Comparison of ENCODE assay signal across 25 cellular contexts in the genomic region with DNA sequence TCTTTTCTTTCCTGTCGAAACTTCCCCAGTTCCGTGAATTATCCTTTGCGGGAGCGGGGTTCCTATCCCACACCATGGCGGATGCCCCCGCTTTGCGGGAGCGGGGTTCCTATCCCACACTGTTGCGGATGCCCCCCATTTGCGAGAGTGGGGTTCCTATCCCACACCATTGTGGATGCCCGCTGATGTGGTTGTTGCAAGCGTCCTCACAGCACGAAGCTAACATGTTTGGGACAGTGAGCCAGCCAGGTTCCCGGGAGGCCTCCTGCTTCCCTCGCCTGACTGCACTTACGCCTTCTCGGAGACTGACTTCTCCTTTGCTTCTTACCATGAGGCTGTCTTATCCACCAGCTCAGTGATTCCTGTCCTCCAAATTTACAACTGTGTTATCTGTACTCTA.
"Had no signal": no experiment of that assay in that cellular context is flagged by ENCODE, and none has a peak within 500 bp of the region (broad histone marks: within the 10 kb centered on the region; RNA-seq: fewer than 3 reads in every experiment).

No MANE protein-coding gene starts in this region.

- H3K27ac ChIP-seq: cardiac muscle cell, Peyer's patch had no signal

- H3K4me3 Mint-ChIP-seq: activated CD4-positive, alpha-beta T cell treated with anti-CD3 and anti-CD28 coated beads, Interleukin-2, amount 10 ng/mL, durations not matched to agents 24 days and 14 days; activated CD8-positive, alpha-beta T cell treated with anti-CD3 and anti-CD28 coated beads, Interleukin-2, amount 10 ng/mL, durations not matched to agents 7 days and 5 days; activated naive CD4-positive, alpha-beta T cell treated with anti-CD3 and anti-CD28 coated beads, Interleukin-2, amount 50 U/mL, for 24 hours; activated naive CD8-positive, alpha-beta T cell treated with anti-CD3 and anti-CD28 coated beads, Interleukin-2, amount 10 ng/mL, durations not matched to agents 7 days and 5 days had no signal

- H3K27me3 Mint-ChIP-seq: activated CD4-positive, alpha-beta T cell treated with anti-CD3 and anti-CD28 coated beads, Interleukin-2, amount 10 ng/mL, durations not matched to agents 24 days and 14 days; activated naive CD4-positive, alpha-beta T cell treated with anti-CD3 and anti-CD28 coated beads, Interleukin-2, amount 50 U/mL, for 24 hours; activated naive CD8-positive, alpha-beta T cell treated with anti-CD3 and anti-CD28 coated beads, Interleukin-2, amount 10 ng/mL, durations not matched to agents 7 days and 5 days had no signal

- H3K9me3 ChIP-seq: ascending aorta, Peyer's patch had no signal

- H3K36me3 ChIP-seq: ascending aorta, cardiac muscle cell, Peyer's patch had no signal

- H3K9me3 Mint-ChIP-seq: activated CD4-positive, alpha-beta T cell treated with anti-CD3 and anti-CD28 coated beads, Interleukin-2, amount 10 ng/mL, durations not matched to agents 24 days and 14 days; activated naive CD4-positive, alpha-beta T cell treated with anti-CD3 and anti-CD28 coated beads, Interleukin-2, amount 50 U/mL, for 24 hours; activated naive CD8-positive, alpha-beta T cell treated with anti-CD3 and anti-CD28 coated beads, Interleukin-2, amount 10 ng/mL, durations not matched to agents 7 days and 5 days had no signal

- H3K4me1 Mint-ChIP-seq: activated naive CD4-positive, alpha-beta T cell treated with anti-CD3 and anti-CD28 coated beads, Interleukin-2, amount 50 U/mL, for 24 hours; activated naive CD8-positive, alpha-beta T cell treated with anti-CD3 and anti-CD28 coated beads, Interleukin-2, amount 10 ng/mL, durations not matched to agents 7 days and 5 days had no signal

- H3K27me3 ChIP-seq: ascending aorta, cardiac muscle cell, Peyer's patch had no signal

- H3K36me3 Mint-ChIP-seq: activated naive CD8-positive, alpha-beta T cell treated with anti-CD3 and anti-CD28 coated beads, Interleukin-2, amount 10 ng/mL, durations not matched to agents 7 days and 5 days had no signal

- H3K27ac Mint-ChIP-seq: activated CD4-positive, alpha-beta T cell treated with anti-CD3 and anti-CD28 coated beads, Interleukin-2, amount 10 ng/mL, durations not matched to agents 24 days and 14 days; activated CD8-positive, alpha-beta T cell treated with anti-CD3 and anti-CD28 coated beads, Interleukin-2, amount 10 ng/mL, durations not matched to agents 7 days and 5 days; activated naive CD4-positive, alpha-beta T cell treated with anti-CD3 and anti-CD28 coated beads, Interleukin-2, amount 50 U/mL, for 24 hours; activated naive CD8-positive, alpha-beta T cell treated with anti-CD3 and anti-CD28 coated beads, Interleukin-2, amount 10 ng/mL, durations not matched to agents 7 days and 5 days had no signal

- ATAC-seq: activated CD8-positive, alpha-beta T cell treated with anti-CD3 and anti-CD28 coated beads, Interleukin-2, amount 10 ng/mL, durations not matched to agents 7 days and 5 days had no signal

- H3K4me3 ChIP-seq: ascending aorta, cardiac muscle cell, Peyer's patch had no signal

- DNase-seq: activated CD4-positive, alpha-beta T cell treated with anti-CD3 and anti-CD28 coated beads, Interleukin-2, amount 10 ng/mL, durations not matched to agents 24 days and 14 days; activated CD4-positive, alpha-beta T cell treated with anti-CD3 and anti-CD28 coated beads, Interleukin-2, amount 50 U/mL, for 4 hours; activated CD8-positive, alpha-beta T cell treated with anti-CD3 and anti-CD28 coated beads, Interleukin-2, amount 10 ng/mL, durations not matched to agents 7 days and 5 days; activated effector memory CD4-positive, alpha-beta T cell treated with Interleukin-2 at 50 U/mL for 16 hours; activated naive CD8-positive, alpha-beta T cell treated with anti-CD3 and anti-CD28 coated beads, Interleukin-2, amount 10 ng/mL, durations not matched to agents 7 days and 5 days; activated T-cell treated with anti-CD3 and anti-CD28 coated beads, Interleukin-2, amount 50 U/mL, for 48 hours; amygdala; Karpas-422; KBM-7; NCI-H1105; NCI-H1417 treated with DMSO at 0.1 percent for 48 hours; NCI-H1930; NCI-H2081 treated with DMSO at 0.1 percent for 48 hours; NCI-H345; NCI-H524 treated with DMSO at 0.1 percent for 48 hours; RPMI8226; SHP77 treated with DMSO at 0.1 percent for 48 hours; SW 1271; T-helper 1 cell; T-helper 2 cell; T1000 had no signal
